1 cellular context compared by ENCODE assay signal in the genomic region with DNA sequence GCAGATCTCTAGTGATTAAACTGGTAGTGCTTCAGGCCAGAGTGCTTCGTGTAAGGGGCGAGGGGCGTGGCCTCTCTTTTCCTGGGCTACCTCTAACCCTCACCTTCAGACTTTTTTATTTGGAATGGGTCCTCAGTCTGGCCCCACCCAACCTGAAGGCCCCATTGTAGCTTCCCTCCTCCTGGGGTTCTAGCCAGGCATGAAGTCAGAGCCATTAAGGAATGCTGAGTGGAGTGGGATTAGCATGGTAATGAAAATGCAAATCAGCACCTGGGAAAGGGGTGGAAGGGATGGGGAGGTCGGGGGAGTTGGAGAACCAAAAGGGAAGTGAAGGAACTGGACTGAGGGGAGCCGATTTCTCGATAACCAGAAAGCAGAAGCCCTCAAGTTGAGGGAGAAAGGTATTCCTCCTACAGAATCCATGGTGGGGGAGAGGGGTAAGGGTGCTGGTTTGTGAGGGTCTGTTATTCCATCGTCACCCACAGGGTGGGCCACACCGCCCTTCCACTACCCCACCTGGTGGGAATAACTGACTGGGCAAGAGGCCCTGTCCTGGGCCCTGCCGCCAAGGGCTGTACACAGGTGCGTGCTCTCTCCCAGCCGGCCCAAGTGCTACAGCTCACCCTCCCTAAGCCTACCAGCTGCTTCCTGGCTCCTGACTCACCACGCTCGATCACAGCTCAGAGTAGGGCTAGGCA.
TF ChIP-seq lines count a peak whose summit lies in the region.

No MANE protein-coding gene starts in this region.

TF ChIP-seq in IMR-90, 13 proteins besides CTCF, POLR2A, EP300 and RAD21 (continued from another document):
- TF ChIP-seq MAZ (IDR thresholded peaks at IDR 0.05; ENCODE audit: borderline replicate concordance, low read depth, low read length) (no peak), BHLHE40 (IDR thresholded peaks at IDR 0.05; ENCODE audit: low read depth, low read length) (no peak), NFE2L2 (IDR thresholded peaks at IDR 0.05; ENCODE audit: low read depth, low read length) (no peak), RFX5 (IDR thresholded peaks at IDR 0.05; ENCODE audit: low read depth, low read length) (no peak), SMC3 (IDR thresholded peaks at IDR 0.05; ENCODE audit: low read depth, low read length) (no peak), CHD1 (IDR thresholded peaks at IDR 0.05; ENCODE audit: low read depth, low read length) (no peak), CEBPB (IDR thresholded peaks at IDR 0.05; ENCODE audit: low read depth, low read length) (no peak)
